ENCODE assay signal across 29 cellular contexts in the genomic region with DNA sequence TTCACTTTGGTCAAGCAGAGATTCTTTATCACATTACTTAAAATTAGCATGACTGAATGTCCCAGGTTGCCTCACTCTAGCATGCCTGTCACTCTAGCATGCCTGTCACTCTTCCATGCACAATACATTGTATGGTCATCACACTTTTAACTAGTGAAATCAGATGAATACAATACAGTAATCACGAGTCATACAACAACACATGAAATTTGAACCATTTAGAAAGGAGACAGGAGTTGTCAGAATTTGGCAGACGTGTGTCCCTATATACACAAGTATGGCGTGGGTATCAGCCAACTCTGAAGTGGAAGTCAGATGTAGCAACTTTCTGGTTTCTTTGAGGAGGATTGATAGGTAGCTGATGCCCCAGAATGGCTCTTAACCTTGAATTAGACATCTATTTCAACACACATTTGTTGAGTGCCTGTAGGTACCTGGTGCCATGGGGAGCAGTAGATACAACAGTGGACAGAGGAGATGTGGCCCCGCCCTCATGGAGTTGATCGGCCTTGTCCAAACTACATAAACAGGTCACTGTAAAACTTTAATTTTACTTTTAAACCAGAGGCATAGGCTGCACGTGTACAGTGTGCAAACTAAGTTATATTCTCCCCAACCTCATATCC.
DNase-seq lines count a peak whose midpoint lies in the region.
"Had no signal": no experiment of that assay in that cellular context is flagged by ENCODE, and none has a peak within 500 bp of the region (broad histone marks: within the 10 kb centered on the region; RNA-seq: fewer than 3 reads in every experiment).

No MANE protein-coding gene starts in this region.

- CTCF ChIA-PET in CD4-positive, alpha-beta memory T cell (lab: Charles Lee; ENCODE audit: partially characterized antibody): no interaction called here

- H3K4me1 Mint-ChIP-seq in CD4-positive, alpha-beta memory T cell: peaks cover 0 to 7% (median 3%) of the 10 kb centered on the region in 4 donors
- H3K4me1 Mint-ChIP-seq: stimulated activated effector memory CD8-positive, alpha-beta T cell treated with anti-CD3 and anti-CD28 coated beads, Interleukin-12 subunit alpha, Interleukin-12 subunit beta, amount 100 ng/mL, for 72 hours had no signal

- H3K9ac ChIP-seq in GM23248 (no peak overlapping the region), HUES64 (ENCODE audit: low read depth, low read length) (no peak overlapping the region)
- H3K9ac ChIP-seq: neural progenitor cell had no signal

- H3K27ac ChIP-seq in GM23248 (no peak overlapping the region), HUES64 (ENCODE audit: low read depth, low read length) (peak overlapping the region; percentile 63; the same call in 1 of the 2 replicates)
- H3K27ac ChIP-seq in CD4-positive, alpha-beta memory T cell (ENCODE audit: low read depth, low read length): no peak overlapping the region
- H3K27ac ChIP-seq: body of pancreas, gastrocnemius medialis, hepatocyte, neural progenitor cell, right lobe of liver, SK-N-MC, suprapubic skin had no signal

- H3K4me2 ChIP-seq in GM23248 (ENCODE audit: unreplicated experiment): no peak overlapping the region
- H3K4me2 ChIP-seq: hepatocyte, neural progenitor cell had no signal

- H3K79me2 ChIP-seq in GM23248 (ENCODE audit: insufficient read depth): peaks cover 10% of the 10 kb centered on the region; the same call in 1 of the 2 replicates

- in situ Hi-C loops in GM23248 (cut with MboI): no loop called here

- no peak overlapping the region for H2AFZ ChIP-seq in GM23248
- H2AFZ ChIP-seq: hepatocyte, neural progenitor cell had no signal

- peaks cover 3% of the 10 kb centered on the region; the same call in 1 of the 2 replicates for H4K20me1 ChIP-seq in GM23248 (ENCODE audit: insufficient read depth)

- H3K9me3 Mint-ChIP-seq in CD4-positive, alpha-beta memory T cell: peaks cover 0 to 2% (median 0%) of the 10 kb centered on the region in 8 donors
- H3K9me3 Mint-ChIP-seq: memory B cell; stimulated activated effector memory CD8-positive, alpha-beta T cell treated with anti-CD3 and anti-CD28 coated beads, Interleukin-12 subunit alpha, Interleukin-12 subunit beta, amount 100 ng/mL, for 72 hours had no signal

- no peak overlapping the region for H3K4me3 ChIP-seq in GM23248
- no peak overlapping the region for H3K4me3 ChIP-seq in HUES64 (ENCODE audit: low read length)
- no peak overlapping the region for H3K4me3 ChIP-seq in CD4-positive, alpha-beta memory T cell (ENCODE audit: low read length in 2 of 2)
- H3K4me3 ChIP-seq: body of pancreas, gastrocnemius medialis, hepatocyte, neural progenitor cell, right lobe of liver, SK-N-MC, suprapubic skin had no signal

- no peak overlapping the region for H3K4me3 Mint-ChIP-seq in CD4-positive, alpha-beta memory T cell
- H3K4me3 Mint-ChIP-seq: activated CD8-positive, alpha-beta T cell treated with anti-CD3 and anti-CD28 coated beads, Interleukin-2, amount 10 ng/mL, durations not matched to agents 7 days and 5 days; memory B cell; neural progenitor cell; stimulated activated effector memory CD8-positive, alpha-beta T cell treated with anti-CD3 and anti-CD28 coated beads, Interleukin-12 subunit alpha, Interleukin-12 subunit beta, amount 100 ng/mL, for 72 hours had no signal

- H3K27me3 ChIP-seq in GM23248 (replicated peaks; ENCODE audit: insufficient read depth) (no peaks in the 10 kb centered on the region), HUES64 (ENCODE audit: insufficient read depth, low read length) (no peaks in the 10 kb centered on the region)
- no peaks in the 10 kb centered on the region for H3K27me3 ChIP-seq in CD4-positive, alpha-beta memory T cell (ENCODE audit: insufficient read depth, low read length)
- H3K27me3 ChIP-seq: BE2C, body of pancreas, gastrocnemius medialis, hepatocyte, neural progenitor cell, right lobe of liver, suprapubic skin had no signal

- POLR2A ChIA-PET in CD4-positive, alpha-beta memory T cell (lab: Charles Lee; ENCODE audit: partially characterized antibody): no interaction called here

- H3K9me3 ChIP-seq in GM23248 (ENCODE audit: low read depth) (no peaks in the 10 kb centered on the region), HUES64 (ENCODE audit: insufficient read depth, low read depth, low read length) (no peaks in the 10 kb centered on the region)
- H3K9me3 ChIP-seq in CD4-positive, alpha-beta memory T cell (ENCODE audit: control insufficient read depth in 1 of 2, low read length in 2 of 2): no peaks in the 10 kb centered on the region
- H3K9me3 ChIP-seq: BE2C, body of pancreas, Caco-2, gastrocnemius medialis, right lobe of liver, suprapubic skin had no signal

- no peaks in the 10 kb centered on the region for H3K27me3 Mint-ChIP-seq in CD4-positive, alpha-beta memory T cell
- H3K27me3 Mint-ChIP-seq: memory B cell had no signal

- no peaks in the 10 kb centered on the region for H3F3A ChIP-seq in GM23248 (ENCODE audit: insufficient read depth)

- H3K9me2 ChIP-seq in GM23248 (ENCODE audit: insufficient read depth): no peaks in the 10 kb centered on the region

- H3K4me1 ChIP-seq in GM23248 (ENCODE audit: insufficient read depth): peaks cover 11% of the 10 kb centered on the region
- peaks cover 44% of the 10 kb centered on the region for H3K4me1 ChIP-seq in HUES64 (ENCODE audit: insufficient read depth, low read length)
- no peaks in the 10 kb centered on the region for H3K4me1 ChIP-seq in CD4-positive, alpha-beta memory T cell (ENCODE audit: insufficient read depth, low read length)
- H3K4me1 ChIP-seq: body of pancreas, Caco-2 had no signal

- no peaks in the 10 kb centered on the region for H3K36me3 ChIP-seq in GM23248 (ENCODE audit: low read depth)
- no peaks in the 10 kb centered on the region for H3K36me3 ChIP-seq in HUES64 (ENCODE audit: insufficient read depth, low read length)
- peaks cover 4% of the 10 kb centered on the region for H3K36me3 ChIP-seq in CD4-positive, alpha-beta memory T cell (ENCODE audit: insufficient read depth, low read length)
- H3K36me3 ChIP-seq: gastrocnemius medialis, neural progenitor cell, right lobe of liver, suprapubic skin had no signal

- H3K27ac Mint-ChIP-seq in CD4-positive, alpha-beta memory T cell: no peak overlapping the region
- H3K27ac Mint-ChIP-seq: activated CD8-positive, alpha-beta T cell treated with anti-CD3 and anti-CD28 coated beads, Interleukin-2, amount 10 ng/mL, durations not matched to agents 7 days and 5 days; memory B cell; neural progenitor cell; stimulated activated effector memory CD8-positive, alpha-beta T cell treated with anti-CD3 and anti-CD28 coated beads, Interleukin-12 subunit alpha, Interleukin-12 subunit beta, amount 100 ng/mL, for 72 hours had no signal

- DNase-seq in GM23248 (peak; percentile 9), amniotic epithelial cell (ENCODE audit: low read depth) (peak; percentile 15), fibroblast of peridontal ligament (ENCODE audit: extremely low read depth) (peak; percentile 17), GOT3 (lab: John Stamatoyannopoulos, UW) (no peak), DMS153 (lab: John Stamatoyannopoulos, UW) (no peak), C1 segment of cervical spinal cord (lab: John Stamatoyannopoulos, UW) (no peak)
- DNase-seq in CD4-positive, alpha-beta memory T cell: no peak
- DNase-seq: activated CD8-positive, alpha-beta T cell treated with anti-CD3 and anti-CD28 coated beads, Interleukin-2, amount 10 ng/mL, durations not matched to agents 7 days and 5 days; activated effector memory CD4-positive, alpha-beta T cell treated with anti-CD3 and anti-CD28 coated beads, Interleukin-2, amount 50 U/mL, for 16 hours; BE2C; body of pancreas; Caco-2; DMS79; gastrocnemius medialis; left colon; NCI-H1417 treated with DMSO at 0.1 percent for 48 hours; NCI-H2081 treated with DMSO at 0.1 percent for 48 hours; NCI-H446; NCI-H82; right lobe of liver; stimulated activated CD4-positive, alpha-beta T cell treated with anti-CD3 and anti-CD28 coated beads, Interleukin-4, amount 100 ng/mL, for 24 hours; T-helper 2 cell had no signal

- intact Hi-C loops in CD4-positive, alpha-beta memory T cell (cut with micrococcal nuclease): no loop called here

- H3K36me3 Mint-ChIP-seq in CD4-positive, alpha-beta memory T cell: peaks cover 20 to 26% of the 10 kb centered on the region in 2 donors

- 86 to 90% methylated on average over 6 of the region's 6 CpGs for WGBS in GM23248 (ENCODE audit: low coverage in 1 of 2, low lambda C conversion rate in 2 of 2, missing lambda C conversion rate in 2 of 2), 2 experiments
- WGBS in HUES64: 96% methylated on average over 6 of the region's 6 CpGs

Comparison
In these comparisons a context has a peak if more than half of its experiments do, and no peak if none do; other contexts are left out.
1. DNase-seq: peak in GM23248 (single experiment), amniotic epithelial cell (single experiment) and fibroblast of peridontal ligament (single experiment); none in GOT3 (single experiment), DMS153 (single experiment), C1 segment of cervical spinal cord (0 of 14) and CD4-positive, alpha-beta memory T cell (0 of 5).